ENCODE assay signal across 8 cellular contexts in genomic region chr21:33490991-33491372, GRCh38. TPM values are rescaled to one million over a fixed set of nuclear protein-coding genes. Genes with fewer than 3 reads are reported as not detected.
DNase-seq lines count a peak whose midpoint lies in the region; ATAC-seq and TF ChIP-seq lines count a peak whose summit lies in the region.

No MANE protein-coding gene starts in this region.

- H3K9me3 ChIP-seq in heart left ventricle (no peaks in the 10 kb centered on the region), gastrocnemius medialis (no peaks in the 10 kb centered on the region)

- H3K4me1 Mint-ChIP-seq in activated T-cell treated with anti-CD3 and anti-CD28 coated beads, Interleukin-2, amount 50 U/mL, for 4 hours (ENCODE audit: low read depth), result peaks cover 10% of the 10 kb centered on the region
- H3K4me1 Mint-ChIP-seq in WTC11, result peaks cover 15% of the 10 kb centered on the region

- H3K27ac ChIP-seq in heart left ventricle (peak overlapping the region; percentile 53 to 89 (median 81)), gastrocnemius medialis (peak overlapping the region; percentile 86 to 91 (median 88))

- H3K27me3 ChIP-seq in heart left ventricle (no peaks in the 10 kb centered on the region), gastrocnemius medialis (no peaks in the 10 kb centered on the region)

- no peaks in the 10 kb centered on the region for H3K9me3 Mint-ChIP-seq in activated T-cell treated with anti-CD3 and anti-CD28 coated beads, Interleukin-2, amount 50 U/mL, for 4 hours
- no peaks in the 10 kb centered on the region for H3K9me3 Mint-ChIP-seq in WTC11

- H3K4me1 ChIP-seq in heart left ventricle (peaks cover 0 to 16% (median 6%) of the 10 kb centered on the region in 12 donors), gastrocnemius medialis (peaks cover 3 to 12% of the 10 kb centered on the region in 2 donors)

- POLR2A ChIA-PET in WTC11 (lab: Charles Lee), result interaction anchor here (0.8 to 1.7 kb wide), 2 partner anchors 11 to 97 kb away, joined by 3 to 15 read pairs; partner anchors contain the start of genes DONSON and TMEM50B

- intact Hi-C loops in heart left ventricle (cut with DNase I) (loop anchor here in 1 of 10 donors (5.0 kb wide), 1 partner anchor 51 kb away; the partner anchor contains the start of genes GART and SON), gastrocnemius medialis (cut with DNase I; ENCODE audit: low total_unique reads) (loop anchor here (1.0 to 2.0 kb wide), 3 partner anchors 11 to 150 kb away; partner anchors contain the start of genes CRYZL1 and GART)

- CTCF ChIA-PET in WTC11 (lab: Charles Lee), result interaction anchor here (0.6 to 2.5 kb wide), 7 partner anchors 9 to 166 kb away, joined by 3 to 14 read pairs (median 4); partner anchors contain the start of genes IFNAR1 and TMEM50B

- TF ChIP-seq POLR2A in heart left ventricle (IDR thresholded peaks at IDR 0.05), result no peak
- no peak for TF ChIP-seq POLR2A in gastrocnemius medialis (IDR thresholded peaks at IDR 0.05)

- H3K4me3 ChIP-seq in heart left ventricle, result peak overlapping the region; percentile 48 to 91 (median 66)
- peak overlapping the region; percentile 59 to 93 (median 82) for H3K4me3 ChIP-seq in gastrocnemius medialis

- WGBS in heart left ventricle, 4 donors, result 12 to 15% (median 13%) methylated on average over 12 of the region's 12 CpGs

- no peaks in the 10 kb centered on the region for H3K27me3 Mint-ChIP-seq in activated T-cell treated with anti-CD3 and anti-CD28 coated beads, Interleukin-2, amount 50 U/mL, for 4 hours (ENCODE audit: low read depth)
- 0 out of 2 replicates have a peak, but pooled peaks cover under 1% of the 10 kb centered on the region for H3K27me3 Mint-ChIP-seq in WTC11 (ENCODE audit: low read depth)

- H3K36me3 ChIP-seq in heart left ventricle (no peaks in the 10 kb centered on the region), gastrocnemius medialis (no peaks in the 10 kb centered on the region)

- peak in 1 of 2 donors; percentile 1 for ATAC-seq in activated T-cell treated with anti-CD3 and anti-CD28 coated beads, Interleukin-2, amount 50 U/mL, for 4 hours
- no peak for ATAC-seq in WTC11
- peak in 2 of 4 donors; percentile 3 to 5 for ATAC-seq in heart left ventricle
- peak; percentile 23 to 25 for ATAC-seq in gastrocnemius medialis
- ATAC-seq in GM19324 (IDR thresholded peaks at IDR 0.05; ENCODE audit: low FRiP score, unreplicated experiment), result no peak

- H3K27ac Mint-ChIP-seq in WTC11, result peak overlapping the region; percentile 23; the same call in 1 of the 2 replicates

- H3K4me3 Mint-ChIP-seq in activated T-cell treated with anti-CD3 and anti-CD28 coated beads, Interleukin-2, amount 50 U/mL, for 4 hours, result peak overlapping the region; percentile 94
- peak overlapping the region; percentile 90 for H3K4me3 Mint-ChIP-seq in WTC11

- DNase-seq in activated T-cell treated with anti-CD3 and anti-CD28 coated beads, Interleukin-2, amount 50 U/mL, for 4 hours, result no peak
- no peak for DNase-seq in activated T-cell treated with anti-CD3 and anti-CD28 coated beads, Interleukin-2, amount 50 U/mL, for 48 hours
- no peak for DNase-seq in WTC11 (ENCODE audit: low spot score)
- DNase-seq in heart left ventricle, result no peak
- DNase-seq in gastrocnemius medialis, result no peak
- no peak for DNase-seq in MV-4-11 (lab: John Stamatoyannopoulos, UW)
- no peak for DNase-seq in UCSD-AML1 (lab: John Stamatoyannopoulos, UW; ENCODE audit: unreplicated experiment)

- TF ChIP-seq CTCF in WTC11 (IDR thresholded peaks at IDR 0.05) (no peak), heart left ventricle (IDR thresholded peaks at IDR 0.05) (no peak), gastrocnemius medialis (IDR thresholded peaks at IDR 0.05 in 4 of 5, conservative IDR thresholded peaks at IDR 0.05 in 1 of 5) (no peak)

- H3K36me3 Mint-ChIP-seq in activated T-cell treated with anti-CD3 and anti-CD28 coated beads, Interleukin-2, amount 50 U/mL, for 4 hours (ENCODE audit: insufficient read depth), result no peaks in the 10 kb centered on the region
- H3K36me3 Mint-ChIP-seq in WTC11, result peaks cover 12% of the 10 kb centered on the region

- in situ Hi-C loops in gastrocnemius medialis (cut with MboI; ENCODE audit: low sequenced_read_pairs in 4 of 4), result no loop called here

TF ChIP-seq in WTC11, 78 proteins besides CTCF, POLR2A, EP300 and RAD21:
- TF ChIP-seq FOXK1 (CRISPR knock-in tag; IDR thresholded peaks at IDR 0.05), result 0 out of 2 replicates have a peak, but pooled peaks have one; percentile 3
- TF ChIP-seq JAZF1 (CRISPR knock-in tag; IDR thresholded peaks at IDR 0.05), result no peak

RNA-seq across cellular contexts. Expression of gene DNAJC28, which starts 0.5 kb away (rescaled TPM):
- total RNA-seq in activated T-cell treated with anti-CD3 and anti-CD28 coated beads, Interleukin-2, amount 50 U/mL, for 4 hours, result under 1 TPM in 2 of 3 donors, not detected in 1; 0.11 to 0.16 TPM
- total RNA-seq in WTC11 (2021), result 2.6 to 4.0 TPM (median 3.5 TPM) in 3 replicates
- total RNA-seq in heart left ventricle, result 10 to 100 TPM in 1 of 9 donors, 1 to 10 TPM in 8; 2.5 to 10.3 (median 6.6) TPM
- polyA plus RNA-seq in heart left ventricle, result 1 to 10 TPM; 3.1 to 5.8 TPM
- 1 to 10 TPM; 1.5 to 3.4 (median 2.5) TPM for total RNA-seq in gastrocnemius medialis

RNA-seq across cellular contexts. Expression of gene TMEM50B, which starts 11.2 kb away (rescaled TPM):
- 10 to 100 TPM; 14.5 to 18.4 (median 16.9) TPM for total RNA-seq in activated T-cell treated with anti-CD3 and anti-CD28 coated beads, Interleukin-2, amount 50 U/mL, for 4 hours
- total RNA-seq in WTC11 (2021) (21.0 to 26.0 TPM (median 25.4 TPM) in 3 replicates), heart left ventricle (10 to 100 TPM; 23.5 to 44.2 (median 31.2) TPM), gastrocnemius medialis (10 to 100 TPM; 33.2 to 47.1 (median 44.6) TPM)
- polyA plus RNA-seq in heart left ventricle, result 10 to 100 TPM; 26.5 to 47.4 TPM

RNA-seq across cellular contexts. Expression of gene GART, which starts 50.9 kb away (rescaled TPM):
- total RNA-seq in activated T-cell treated with anti-CD3 and anti-CD28 coated beads, Interleukin-2, amount 50 U/mL, for 4 hours, result 100 to 1,000 TPM; 244 to 274 (median 244) TPM
- 173 to 223 TPM (median 177 TPM) in 3 replicates for total RNA-seq in WTC11 (2021)
- total RNA-seq in heart left ventricle, result 10 to 100 TPM; 35.7 to 53.1 (median 40.7) TPM
- 10 to 100 TPM in 1 of 2 donors, 1 to 10 TPM in 1; 9.0 to 48.6 TPM for polyA plus RNA-seq in heart left ventricle
- 10 to 100 TPM; 46.3 to 97.5 (median 55.4) TPM for total RNA-seq in gastrocnemius medialis

RNA-seq across cellular contexts. Expression of gene SON, which starts 51.9 kb away (rescaled TPM):
- total RNA-seq in activated T-cell treated with anti-CD3 and anti-CD28 coated beads, Interleukin-2, amount 50 U/mL, for 4 hours, result 100 to 1,000 TPM; 322 to 350 (median 332) TPM
- 259 to 309 TPM (median 274 TPM) in 3 replicates for total RNA-seq in WTC11 (2021)
- total RNA-seq in heart left ventricle, result 100 to 1,000 TPM in 8 of 9 donors, 10 to 100 TPM in 1; 90.7 to 201 (median 134) TPM
- polyA plus RNA-seq in heart left ventricle, result 10 to 100 TPM; 78.0 to 99.6 TPM
- total RNA-seq in gastrocnemius medialis, result 100 to 1,000 TPM; 109 to 390 (median 126) TPM

Comparison
In these comparisons a context has a peak if more than half of its experiments do, and no peak if none do; other contexts are left out.
1. ATAC-seq: peak in gastrocnemius medialis (2 of 2); none in WTC11 (single experiment) and GM19324 (single experiment).